ENCODE assay signal across 23 cellular contexts in genomic region chr15:47741082-47741481, GRCh38. TPM values are rescaled to one million over a fixed set of nuclear protein-coding genes. Genes with fewer than 3 reads are reported as not detected.
"Had no signal": no experiment of that assay in that cellular context is flagged by ENCODE, and none has a peak within 500 bp of the region (broad histone marks: within the 10 kb centered on the region; RNA-seq: fewer than 3 reads in every experiment).

No MANE protein-coding gene starts in this region.

- DNase-seq: activated CD4-positive, alpha-beta T cell treated with anti-CD3 and anti-CD28 coated beads for 4 hours; activated CD4-positive, alpha-beta T cell treated with anti-CD3 and anti-CD28 coated beads, Interleukin-2, amount 50 U/mL, for 48 hours; activated CD4-positive, CD25-positive, alpha-beta regulatory T cell; activated CD8-positive, alpha-beta memory T cell treated with anti-CD3 and anti-CD28 coated beads, Interleukin-2, amount 50 U/mL, for 48 hours; activated naive CD4-positive, alpha-beta T cell treated with Interleukin-2 at 50 U/mL for 16 hours; activated naive CD8-positive, alpha-beta T cell treated with anti-CD3 and anti-CD28 coated beads for 36 hours; activated T-cell treated with anti-CD3 and anti-CD28 coated beads, Interleukin-2, amount 50 U/mL, for 4 hours; head of caudate nucleus; hypothalamus; left ventricle myocardium superior; mammary epithelial cell; midbrain; natural killer cell; stimulated activated CD4-positive, alpha-beta T cell treated with anti-CD3 and anti-CD28 coated beads, Interleukin-15, amount 100 ng/mL, for 24 hours; stomach had no signal

- H3K4me3 ChIP-seq: esophagus muscularis mucosa, smooth muscle cell, stomach, suprapubic skin, tibial nerve had no signal

- ATAC-seq: activated T-cell treated with anti-CD3 and anti-CD28 coated beads, Interleukin-2, amount 50 U/mL, for 4 hours; natural killer cell; sciatic nerve; stimulated activated memory B cell treated with anti-CD40 and anti-IgM and Interleukin-4, amounts not matched to agents 10 μg/mL and 1 μg/mL and 100 μg/mL, for 72 hours had no signal

- H3K27me3 ChIP-seq: esophagus muscularis mucosa, stomach, suprapubic skin, tibial nerve had no signal

- H3K4me3 Mint-ChIP-seq: activated naive CD8-positive, alpha-beta T cell treated with anti-CD3 and anti-CD28 coated beads for 36 hours; activated T-cell treated with anti-CD3 and anti-CD28 coated beads, Interleukin-2, amount 50 U/mL, for 4 hours; central memory CD8-positive, alpha-beta T cell; natural killer cell; stimulated activated memory B cell treated with anti-CD40 and anti-IgM and Interleukin-4, amounts not matched to agents 10 μg/mL and 1 μg/mL and 100 μg/mL, for 72 hours had no signal

- H3K4me1 Mint-ChIP-seq: activated naive CD8-positive, alpha-beta T cell treated with anti-CD3 and anti-CD28 coated beads for 36 hours; central memory CD8-positive, alpha-beta T cell; natural killer cell; stimulated activated memory B cell treated with anti-CD40 and anti-IgM and Interleukin-4, amounts not matched to agents 10 μg/mL and 1 μg/mL and 100 μg/mL, for 72 hours had no signal

- H3K27ac ChIP-seq: esophagus muscularis mucosa, stomach, suprapubic skin, tibial nerve had no signal

- H3K9me3 Mint-ChIP-seq: activated T-cell treated with anti-CD3 and anti-CD28 coated beads, Interleukin-2, amount 50 U/mL, for 4 hours; central memory CD8-positive, alpha-beta T cell; natural killer cell; stimulated activated memory B cell treated with anti-CD40 and anti-IgM and Interleukin-4, amounts not matched to agents 10 μg/mL and 1 μg/mL and 100 μg/mL, for 72 hours had no signal

- H3K27ac Mint-ChIP-seq: activated naive CD8-positive, alpha-beta T cell treated with anti-CD3 and anti-CD28 coated beads for 36 hours; natural killer cell; stimulated activated memory B cell treated with anti-CD40 and anti-IgM and Interleukin-4, amounts not matched to agents 10 μg/mL and 1 μg/mL and 100 μg/mL, for 72 hours had no signal

- H3K36me3 ChIP-seq: esophagus muscularis mucosa, suprapubic skin had no signal

- H3K27me3 Mint-ChIP-seq: activated naive CD8-positive, alpha-beta T cell treated with anti-CD3 and anti-CD28 coated beads for 36 hours; central memory CD8-positive, alpha-beta T cell had no signal

- H3K36me3 Mint-ChIP-seq: activated naive CD8-positive, alpha-beta T cell treated with anti-CD3 and anti-CD28 coated beads for 36 hours; natural killer cell; stimulated activated memory B cell treated with anti-CD40 and anti-IgM and Interleukin-4, amounts not matched to agents 10 μg/mL and 1 μg/mL and 100 μg/mL, for 72 hours had no signal

RNA-seq across cellular contexts. Expression of gene SEMA6D, which starts 23.8 kb away (rescaled TPM):
- total RNA-seq: activated CD8-positive, alpha-beta memory T cell treated with anti-CD3 and anti-CD28 coated beads for 36 hours; activated naive CD8-positive, alpha-beta T cell treated with anti-CD3 and anti-CD28 coated beads for 36 hours; activated T-cell treated with anti-CD3 and anti-CD28 coated beads, Interleukin-2, amount 50 U/mL, for 4 hours; natural killer cell had no signal
